ENCODE assay signal across 1 cellular context in genomic region chr1:224252466-224252865, GRCh38.
TF ChIP-seq lines count a peak whose summit lies in the region.

No MANE protein-coding gene starts in this region.

TF ChIP-seq in GM23338, 12 proteins besides CTCF, POLR2A, EP300 and RAD21:
- TF ChIP-seq EZH2 (IDR thresholded peaks at IDR 0.05; ENCODE audit: low read depth, unreplicated experiment) = no peak
- no peak for TF ChIP-seq STAT1 (IDR thresholded peaks at IDR 0.05; ENCODE audit: unreplicated experiment)
- no peak for TF ChIP-seq ETS1 (IDR thresholded peaks at IDR 0.05)
- no peak for TF ChIP-seq CREB1 (CRISPR knock-in tag; IDR thresholded peaks at IDR 0.05; ENCODE audit: low read depth)
- no peak for TF ChIP-seq ZNF331 (CRISPR knock-in tag; IDR thresholded peaks at IDR 0.05; ENCODE audit: low read depth)
- TF ChIP-seq ZNF462 (CRISPR knock-in tag; IDR thresholded peaks at IDR 0.05) = no peak
